In genomic region chr1:66058558-66058957, GRCh38 we compare ENCODE assay signal across 9 cellular contexts.
"Had no signal": no experiment of that assay in that cellular context is flagged by ENCODE, and none has a peak within 500 bp of the region (broad histone marks: within the 10 kb centered on the region; RNA-seq: fewer than 3 reads in every experiment).

No MANE protein-coding gene starts in this region.

- DNase-seq: GM23248, GOT3, H7, H9, HCEC 1CT, HFFc6 had no signal

- H3K4me3 ChIP-seq: GM23248, GM23338, HAP-1 had no signal

- H3K27ac ChIP-seq: GM23248 had no signal

- H3K9me3 ChIP-seq: HAP-1 had no signal

- H3K4me1 ChIP-seq: HAP-1 had no signal

- H3K36me3 ChIP-seq: HAP-1 had no signal

- ATAC-seq: GM23338, HCT116 had no signal
